In the genomic region with DNA sequence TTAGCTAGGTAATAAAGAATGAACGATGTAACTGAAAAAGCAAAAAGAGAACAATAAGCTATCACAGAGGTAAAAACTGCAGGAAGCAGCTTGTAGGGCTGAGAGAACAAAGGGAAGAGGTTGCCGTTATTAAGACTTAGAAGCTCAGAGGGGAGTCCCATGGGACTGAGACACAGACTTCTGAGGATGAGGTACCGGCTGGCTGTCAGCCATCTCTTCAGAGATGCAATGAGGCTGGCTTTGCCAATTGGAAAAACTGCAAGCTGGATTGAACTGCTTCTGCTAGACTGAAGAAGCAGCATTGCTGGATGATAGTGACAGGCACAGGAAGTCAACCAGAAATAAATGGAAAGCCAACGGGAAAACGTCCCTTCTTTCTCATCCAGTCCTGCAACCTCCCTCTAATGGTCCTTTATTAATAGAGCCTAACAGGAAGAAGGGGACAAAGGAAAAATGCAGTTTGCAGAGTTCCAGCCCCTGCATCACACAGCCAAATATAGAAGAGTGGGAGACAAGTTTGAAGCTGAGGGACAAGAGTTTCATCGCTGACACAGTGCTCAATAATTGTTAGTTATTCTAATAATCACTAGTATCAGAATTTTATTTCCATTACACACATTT, we compare ENCODE assay signal across 12 cellular contexts. TPM values are rescaled to one million over a fixed set of nuclear protein-coding genes. Genes with fewer than 3 reads are reported as not detected.
A peak's percentile ranks its signal among the peaks of the same experiment; 100 is the strongest.
DNase-seq lines count a peak whose midpoint lies in the region; TF ChIP-seq lines count a peak whose summit lies in the region.
"Had no signal": no experiment of that assay in that cellular context is flagged by ENCODE, and none has a peak within 500 bp of the region (broad histone marks: within the 10 kb centered on the region; RNA-seq: fewer than 3 reads in every experiment).

No MANE protein-coding gene starts in this region.

- H3K4me1 ChIP-seq in DOHH2 (ENCODE audit: control insufficient read depth, low read length) (peaks cover 98% of the 10 kb centered on the region), neural progenitor cell (peaks cover 18% of the 10 kb centered on the region)

- H3K27ac ChIP-seq in DOHH2 (ENCODE audit: low read depth, low read length) (peak overlapping the region; percentile 95), neural progenitor cell (no peak overlapping the region)

- H3K9me3 Mint-ChIP-seq in neural progenitor cell, result no peaks in the 10 kb centered on the region

- in situ Hi-C loops in astrocyte of the cerebellum (cut with HindIII; ENCODE audit: low sequenced_read_pairs), result no loop called here

- H3K9me2 ChIP-seq in DOHH2 (replicated peaks; ENCODE audit: control insufficient read depth, low read length), result no peaks in the 10 kb centered on the region

- H3K27me3 ChIP-seq in DOHH2 (ENCODE audit: control insufficient read depth, low read length), result no peaks in the 10 kb centered on the region
- H3K27me3 ChIP-seq in neural progenitor cell, result no peaks in the 10 kb centered on the region

- H3K27ac Mint-ChIP-seq in neural progenitor cell, result no peak overlapping the region

- no peaks in the 10 kb centered on the region for H3K9me3 ChIP-seq in DOHH2 (ENCODE audit: control insufficient read depth, insufficient read depth, low read length)
- no peaks in the 10 kb centered on the region for H3K9me3 ChIP-seq in neural progenitor cell (ENCODE audit: low read depth)

- no peak overlapping the region for H3K9ac ChIP-seq in neural progenitor cell

- peaks cover 8% of the 10 kb centered on the region; the same call in 1 of the 2 replicates for H3K36me3 ChIP-seq in DOHH2 (ENCODE audit: control insufficient read depth, low read length)
- no peaks in the 10 kb centered on the region for H3K36me3 ChIP-seq in neural progenitor cell

- H4K20me1 ChIP-seq in DOHH2 (ENCODE audit: control insufficient read depth, insufficient read depth, low read depth, low read length) (no peaks in the 10 kb centered on the region), neural progenitor cell (ENCODE audit: low read depth) (no peaks in the 10 kb centered on the region)

- H3F3A ChIP-seq in DOHH2 (ENCODE audit: control insufficient read depth, insufficient read depth) (peaks cover 73% of the 10 kb centered on the region), neural progenitor cell (ENCODE audit: low read depth) (peaks cover 12% of the 10 kb centered on the region)

- no peak overlapping the region for H3K4me3 Mint-ChIP-seq in neural progenitor cell

- H3K36me3 Mint-ChIP-seq in neural progenitor cell, result no peaks in the 10 kb centered on the region

- TF ChIP-seq CTCF in DOHH2 (IDR thresholded peaks at IDR 0.05; ENCODE audit: low read depth, low read length, poor library complexity, severe bottlenecking) (no peak), astrocyte of the cerebellum (IDR thresholded peaks at IDR 0.05; ENCODE audit: low read depth, low read length, missing control alignments) (no peak), neural progenitor cell (IDR thresholded peaks at IDR 0.05) (no peak)

- peaks cover 10% of the 10 kb centered on the region for H3K4me1 Mint-ChIP-seq in neural progenitor cell

- H3K79me2 ChIP-seq in DOHH2 (ENCODE audit: control insufficient read depth, low read length) (no peaks in the 10 kb centered on the region), neural progenitor cell (ENCODE audit: low read depth) (no peaks in the 10 kb centered on the region)

- peak; percentile 77 for DNase-seq in NCI-H187 treated with DMSO at 0.1 percent for 48 hours (lab: John Stamatoyannopoulos, UW)
- peak; percentile 12 for DNase-seq in astrocyte of the cerebellum (ENCODE audit: low read depth)
- peak; percentile 66 for DNase-seq in neural progenitor cell (ENCODE audit: low spot score)
- no peak for DNase-seq in kidney glomerular epithelial cell (lab: John Stamatoyannopoulos, UW)
- DNase-seq in NCI-H2196 (lab: John Stamatoyannopoulos, UW; ENCODE audit: unreplicated experiment), result no peak
- DNase-seq in HPDE6-E6E7 (ENCODE audit: extremely low spot score), result no peak
- no peak for DNase-seq in activated CD4-positive, alpha-beta T cell treated with anti-CD3 and anti-CD28 coated beads for 1 hour
- DNase-seq: cortex of kidney, EL, NCI-H226, T-helper 9 cell had no signal

- peak overlapping the region; percentile 96 for H3K4me2 ChIP-seq in DOHH2 (ENCODE audit: low read length)
- peak overlapping the region; percentile 60 for H3K4me2 ChIP-seq in neural progenitor cell

- H3K27me3 Mint-ChIP-seq in neural progenitor cell (ENCODE audit: insufficient read depth, low read depth), result peaks cover 7% of the 10 kb centered on the region

- H3K4me3 ChIP-seq in DOHH2 (ENCODE audit: low read length), result peak overlapping the region; percentile 70
- no peak overlapping the region for H3K4me3 ChIP-seq in astrocyte of the cerebellum (ENCODE audit: low read depth, low read length)
- no peak overlapping the region for H3K4me3 ChIP-seq in neural progenitor cell

- no peak overlapping the region for H2AFZ ChIP-seq in neural progenitor cell (replicated peaks)

RNA-seq across cellular contexts. Expression of a gene that starts 21.1 kb away (rescaled TPM):
- total RNA-seq in neural progenitor cell (ENCODE audit: low replicate concordance), result 0.09 and 0.40 TPM in 2 replicates

RNA-seq across cellular contexts. Expression of a gene that starts 58.8 kb away (rescaled TPM):
- 75.9 and 97.2 TPM in 2 replicates for total RNA-seq in neural progenitor cell (ENCODE audit: low replicate concordance)

Comparison
In these comparisons a context has a peak if more than half of its experiments do, and no peak if none do; other contexts are left out.
1. DNase-seq: peak in NCI-H187 treated with DMSO at 0.1 percent for 48 hours (single experiment), astrocyte of the cerebellum (single experiment) and neural progenitor cell (single experiment); none in kidney glomerular epithelial cell (single experiment), NCI-H2196 (single experiment), HPDE6-E6E7 (single experiment) and activated CD4-positive, alpha-beta T cell treated with anti-CD3 and anti-CD28 coated beads for 1 hour (single experiment).